In genomic region chr10:74476162-74476706, GRCh38 we compare ENCODE assay signal across 8 cellular contexts.
DNase-seq lines count a peak whose midpoint lies in the region; ATAC-seq, FAIRE-seq and TF ChIP-seq lines count a peak whose summit lies in the region.
"Not testable (repeated sequence)": the region's sequence is repeated elsewhere in the genome, so short reads cannot be mapped to it uniquely, and the experiment has no call there.

No MANE protein-coding gene starts in this region.

- H4K20me1 ChIP-seq in GM23338 (replicated peaks; ENCODE audit: insufficient read depth); PC-9 (ENCODE audit: insufficient read depth): not testable (repeated sequence)

- H3K27me3 Mint-ChIP-seq in GM23338 (ENCODE audit: insufficient read depth, low read depth, poor library complexity); WTC11 (ENCODE audit: low read depth); brain; endodermal cell (ENCODE audit: insufficient read depth); neural crest cell (ENCODE audit: low read depth): not testable (repeated sequence)

- POLR2A ChIA-PET in A549 (lab: Yijun Ruan, JAX); PC-9 (lab: Charles Lee; ENCODE audit: unreplicated experiment); WTC11 (lab: Charles Lee): not testable (repeated sequence)

- H3K9me3 ChIP-seq in A549; PC-9 (ENCODE audit: insufficient read depth, low read depth); endodermal cell (ENCODE audit: control insufficient read depth, low read length): not testable (repeated sequence)

- not testable (repeated sequence) for FAIRE-seq in A549 (lab: Jason Lieb, UNC)

- TF ChIP-seq RAD21 in A549 (conservative IDR thresholded peaks at IDR 0.05 in 1 of 2, IDR thresholded peaks at IDR 0.05 in 1 of 2): not testable (repeated sequence)

- not testable (repeated sequence) for BruUV-seq in PC-9 (replicated peaks; lab: Mats Ljungman, UMichigan)

- H3K4me2 ChIP-seq in A549, GM23338, PC-9: not testable (repeated sequence)

- DNase-seq in A549 (ENCODE audit: low read depth in 1 of 2, low spot score in 1 of 2); GM23338 (ENCODE audit: low spot score); PC-9; WTC11 (ENCODE audit: low spot score); endodermal cell; neural crest cell (ENCODE audit: low read depth, low spot score): not testable (repeated sequence)
- peak; percentile 15 for DNase-seq in fibroblast of the aortic adventitia (ENCODE audit: low read depth)

- not testable (repeated sequence) for H3K4me1 Mint-ChIP-seq in GM23338, WTC11, brain, endodermal cell, neural crest cell

- H3K27ac Mint-ChIP-seq in GM23338 (peak overlapping the region; percentile 91), WTC11 (peak overlapping the region; percentile 31; the same call in 1 of the 2 replicates), brain (peak overlapping the region in 3 of 5 experiments; percentile 44 to 52 (median 48)), endodermal cell (peak overlapping the region; percentile 26), neural crest cell (ENCODE audit: unreplicated experiment) (peak overlapping the region; percentile 71)

- not testable (repeated sequence) for H3K4me3 Mint-ChIP-seq in GM23338, WTC11, brain, endodermal cell, neural crest cell

- not testable (repeated sequence) for ATAC-seq in A549, GM23338, WTC11

- H3K9me2 ChIP-seq in GM23338 (ENCODE audit: insufficient read depth); PC-9 (ENCODE audit: insufficient read depth): not testable (repeated sequence)

- TF ChIP-seq EP300 in A549 (IDR thresholded peaks at IDR 0.05): not testable (repeated sequence)

- 90% methylated on average over 10 of the region's 10 CpGs for WGBS in A549 (ENCODE audit: missing lambda C conversion rate)
- WGBS in endodermal cell (ENCODE audit: insufficient coverage in 1 of 2, insufficient read length in 1 of 2), 2 experiments: 95 to 97% methylated on average over 9 to 10 of the region's 10 CpGs

- H3K79me2 ChIP-seq in GM23338 (replicated peaks; ENCODE audit: insufficient read depth); PC-9 (ENCODE audit: low read depth): not testable (repeated sequence)

- not testable (repeated sequence) for H3F3A ChIP-seq in GM23338 (replicated peaks; ENCODE audit: low read depth); PC-9 (ENCODE audit: insufficient read depth, low read depth)

- TF ChIP-seq POLR2A in A549 (IDR thresholded peaks at IDR 0.05; ENCODE audit: low read length): not testable (repeated sequence)

- not testable (repeated sequence) for H3K4me1 ChIP-seq in A549; GM23338 (ENCODE audit: insufficient read depth); PC-9 (replicated peaks; ENCODE audit: insufficient read depth); endodermal cell (ENCODE audit: control insufficient read depth, insufficient read depth, low read length)

- peak overlapping the region; percentile 1 to 59; a peak in 3 of 6 replicates for H3K27ac ChIP-seq in A549
- not testable (repeated sequence) for H3K27ac ChIP-seq in GM23338 (ENCODE audit: low read depth); endodermal cell (ENCODE audit: low read depth, low read length)
- peak overlapping the region; percentile 46; the same call in 1 of the 2 replicates for H3K27ac ChIP-seq in PC-9

- not testable (repeated sequence) for H3K27me3 ChIP-seq in GM23338 (ENCODE audit: insufficient read depth); PC-9 (ENCODE audit: insufficient read depth, low read depth); endodermal cell (ENCODE audit: control insufficient read depth, insufficient read depth, low read length, poor library complexity, severe bottlenecking)

- intact Hi-C loops in PC-9 (cut with micrococcal nuclease; ENCODE audit: unreplicated experiment): not testable (repeated sequence)

- not testable (repeated sequence) for H2AFZ ChIP-seq in GM23338, PC-9

- not testable (repeated sequence) for H3K9me3 Mint-ChIP-seq in GM23338, WTC11, endodermal cell, neural crest cell
- peaks cover 2 to 17% (median 16%) of the 10 kb centered on the region in 5 experiments for H3K9me3 Mint-ChIP-seq in brain

- H3K36me3 Mint-ChIP-seq in GM23338 (ENCODE audit: low read depth); WTC11; endodermal cell (ENCODE audit: low read depth); neural crest cell (ENCODE audit: low read depth): not testable (repeated sequence)
- peaks cover 46% of the 10 kb centered on the region for H3K36me3 Mint-ChIP-seq in brain

- not testable (repeated sequence) for H3K36me3 ChIP-seq in GM23338 (ENCODE audit: insufficient read depth); PC-9 (ENCODE audit: low read depth); endodermal cell (ENCODE audit: control insufficient read depth, insufficient read depth, low read length)

- not testable (repeated sequence) for H3K9ac ChIP-seq in endodermal cell (ENCODE audit: extremely low read depth, low read length, poor library complexity, severe bottlenecking)

- not testable (repeated sequence) for TF ChIP-seq CTCF in A549 (IDR thresholded peaks at IDR 0.05); GM23338 (conservative IDR thresholded peaks at IDR 0.05; ENCODE audit: low read depth in 2 of 2); PC-9 (conservative IDR thresholded peaks at IDR 0.05); WTC11 (IDR thresholded peaks at IDR 0.05); brain (conservative IDR thresholded peaks at IDR 0.05); endodermal cell (conservative IDR thresholded peaks at IDR 0.05); fibroblast of the aortic adventitia (IDR thresholded peaks at IDR 0.05; ENCODE audit: insufficient read depth, low read length); neural crest cell (conservative IDR thresholded peaks at IDR 0.05)

- CTCF ChIA-PET in A549 (lab: Yijun Ruan, JAX): interaction anchor here (1.3 kb wide), 1 partner anchor 313 kb away, joined by 3 read pairs; no protein-coding TSS in a partner anchor
- CTCF ChIA-PET in PC-9 (lab: Charles Lee); WTC11 (lab: Charles Lee): not testable (repeated sequence)

- not testable (repeated sequence) for H3K4me3 ChIP-seq in A549; GM23338; PC-9; endodermal cell (ENCODE audit: low read length); fibroblast of the aortic adventitia (ENCODE audit: low read depth, low read length)

TF ChIP-seq in A549, 52 proteins besides CTCF, POLR2A, EP300 and RAD21:
- 0 out of 2 replicates have a peak, but pooled peaks have one; percentile 45 for TF ChIP-seq NFE2L2 (conservative IDR thresholded peaks at IDR 0.05; ENCODE audit: low read length)
- TF ChIP-seq MAFK (IDR thresholded peaks at IDR 0.05; ENCODE audit: partially characterized antibody): peak; percentile 82
TF ChIP-seq in A549: peak in this region for 2; not testable (repeated sequence) for 50.

Comparison
In these comparisons a context has a peak if more than half of its experiments do, and no peak if none do; other contexts are left out.
1. H3K27ac Mint-ChIP-seq: peak in every context shown above with its lines; median percentile 91 in GM23338; 71 in neural crest cell; 48 in brain; 31 in WTC11; 26 in endodermal cell.